ENCODE assay signal across 14 cellular contexts in the genomic region with DNA sequence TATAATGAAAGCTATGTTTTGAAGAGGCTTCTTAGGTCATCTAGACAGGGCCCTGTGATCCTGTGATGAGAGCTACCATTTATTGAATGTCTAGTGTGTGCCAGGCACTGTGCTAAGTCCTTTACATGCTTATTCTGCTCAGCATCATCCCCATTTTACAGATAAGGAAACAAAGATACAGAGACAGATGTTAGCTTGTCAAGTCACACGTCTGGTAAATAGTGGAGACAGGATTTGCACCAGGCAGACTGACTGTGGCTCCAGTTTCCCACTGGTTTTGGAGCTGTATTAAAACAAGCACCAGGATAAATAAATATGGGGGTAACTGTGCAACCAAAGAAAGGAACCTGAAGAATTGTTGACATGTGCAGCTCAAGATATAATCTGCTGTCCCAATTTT. TPM values are rescaled to one million over a fixed set of nuclear protein-coding genes. Genes with fewer than 3 reads are reported as not detected.
"Had no signal": no experiment of that assay in that cellular context is flagged by ENCODE, and none has a peak within 500 bp of the region (broad histone marks: within the 10 kb centered on the region; RNA-seq: fewer than 3 reads in every experiment).

No MANE protein-coding gene starts in this region.

- H3K27me3 ChIP-seq: cardiac muscle cell, hepatocyte, suprapubic skin had no signal

- H3K9me3 ChIP-seq: suprapubic skin had no signal

- DNase-seq: activated CD4-positive, alpha-beta T cell treated with anti-CD3 and anti-CD28 coated beads, Interleukin-2, amount 10 ng/mL, durations not matched to agents 7 days and 5 days; activated CD8-positive, alpha-beta T cell treated with anti-CD3 and anti-CD28 coated beads, Interleukin-2, amount 10 ng/mL, durations not matched to agents 7 days and 5 days; activated naive CD4-positive, alpha-beta T cell treated with Interleukin-2 at 50 U/mL for 16 hours; activated naive CD8-positive, alpha-beta T cell treated with anti-CD3 and anti-CD28 coated beads, Interleukin-2, amount 10 ng/mL, durations not matched to agents 7 days and 5 days; activated T-cell treated with anti-CD3 and anti-CD28 coated beads, Interleukin-2, amount 50 U/mL, for 24 hours; endodermal cell; stimulated activated CD8-positive, alpha-beta memory T cell treated with anti-CD3 and anti-CD28 coated beads, Interleukin-4, amount 100 ng/mL, for 48 hours; stimulated activated naive CD4-positive, alpha-beta T cell treated with Interleukin-2 at 50 U/mL for 16 hours had no signal

- H3K4me2 ChIP-seq: hepatocyte had no signal

- H3K27ac ChIP-seq: cardiac muscle cell, epithelial cell of prostate, hepatocyte, suprapubic skin had no signal

- H2AFZ ChIP-seq: hepatocyte had no signal

- H3K36me3 ChIP-seq: cardiac muscle cell, suprapubic skin had no signal

- ATAC-seq: WTC11 had no signal

- H3K79me2 ChIP-seq: hepatocyte had no signal

- H3K4me3 ChIP-seq: cardiac muscle cell, hepatocyte, suprapubic skin had no signal

RNA-seq across cellular contexts. Expression of gene EML6, which starts 19.2 kb away (rescaled TPM):
- polyA plus RNA-seq: naive thymus-derived CD4-positive, alpha-beta T cell had no signal
